15 cellular contexts compared by ENCODE assay signal in the genomic region with DNA sequence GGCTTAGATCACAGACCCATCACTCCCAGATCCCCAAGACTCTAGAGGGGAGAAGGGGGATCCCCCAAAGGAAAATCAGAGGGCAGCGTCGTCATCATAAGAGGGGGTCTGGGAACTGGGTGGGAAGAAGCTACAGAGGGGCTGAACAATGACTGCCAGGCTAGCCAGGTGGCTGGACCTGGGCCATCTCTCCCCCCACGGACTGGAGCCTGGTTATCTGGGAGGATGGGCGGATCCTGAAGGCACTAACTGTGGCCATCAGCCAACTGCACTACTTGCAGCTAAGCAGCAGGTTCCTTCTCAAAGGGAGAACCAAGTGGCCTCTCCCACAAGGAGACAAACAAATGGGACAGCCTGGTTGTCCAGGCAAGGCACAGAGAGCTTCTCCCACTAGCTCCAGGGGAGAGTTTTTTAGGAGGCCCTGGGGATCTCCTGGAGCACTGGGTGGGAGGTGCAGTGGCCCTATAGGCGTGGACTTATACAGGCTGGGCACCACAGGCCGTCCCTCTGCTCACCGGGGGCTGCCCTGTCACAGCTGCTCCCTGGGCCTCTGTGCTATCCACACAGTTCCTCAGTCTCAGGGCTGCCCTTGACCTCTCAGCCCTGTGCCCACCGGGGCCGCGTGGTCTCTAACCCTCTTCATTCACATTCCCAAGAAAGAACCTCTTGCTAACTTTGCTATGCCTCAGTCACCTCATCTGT. TPM values are rescaled to one million over a fixed set of nuclear protein-coding genes. Genes with fewer than 3 reads are reported as not detected.
DNase-seq lines count a peak whose midpoint lies in the region; ATAC-seq, FAIRE-seq and TF ChIP-seq lines count a peak whose summit lies in the region.
"Had no signal": no experiment of that assay in that cellular context is flagged by ENCODE, and none has a peak within 500 bp of the region (broad histone marks: within the 10 kb centered on the region; RNA-seq: fewer than 3 reads in every experiment).

No MANE protein-coding gene starts in this region.

- H3K4me3 Mint-ChIP-seq in stimulated activated naive B cell treated with anti-CD40 and anti-IgM and Interleukin-4, amounts not matched to agents 10 μg/mL and 1 μg/mL and 100 μg/mL, for 72 hours = no peak overlapping the region

- WGBS in esophagus squamous epithelium, 2 donors = 82% methylated on average over 7 of the region's 10 CpGs; no CpG with 5 or more reads in 1 of the 2 donors

- H3K9me3 Mint-ChIP-seq in stimulated activated naive B cell treated with anti-CD40 and anti-IgM and Interleukin-4, amounts not matched to agents 10 μg/mL and 1 μg/mL and 100 μg/mL, for 72 hours = no peaks in the 10 kb centered on the region

- no peak for TF ChIP-seq POLR2A in GM12891 (IDR thresholded peaks at IDR 0.05; ENCODE audit: low read depth, low read length)
- TF ChIP-seq POLR2A in esophagus squamous epithelium (IDR thresholded peaks at IDR 0.05) = no peak

- no peak for ATAC-seq in stimulated activated naive B cell treated with anti-CD40 and anti-IgM and Interleukin-4, amounts not matched to agents 10 μg/mL and 1 μg/mL and 100 μg/mL, for 72 hours (replicated peaks)
- no peak for ATAC-seq in GM19328 (IDR thresholded peaks at IDR 0.05; ENCODE audit: unreplicated experiment)
- ATAC-seq: esophagus mucosa had no signal

- no peak for DNase-seq in GM12891 (ENCODE audit: insufficient read length, low spot score)
- peak; percentile 58 for DNase-seq in OCI-M1 (lab: John Stamatoyannopoulos, UW)
- no peak for DNase-seq in left ventricle myocardium inferior
- no peak for DNase-seq in stimulated activated naive B cell treated with anti-CD40 and anti-IgM and Interleukin-4, amounts not matched to agents 10 μg/mL and 1 μg/mL and 100 μg/mL, for 72 hours
- no peak for DNase-seq in esophagus squamous epithelium (lab: John Stamatoyannopoulos, UW)
- DNase-seq in stimulated activated CD8-positive, alpha-beta memory T cell treated with anti-CD3 and anti-CD28 coated beads, Interleukin-4, amount 100 ng/mL, for 48 hours = no peak
- DNase-seq: activated naive CD4-positive, alpha-beta T cell; dermis blood vessel endothelial cell; DND-41; islet precursor cell; Karpas-422; NCI-H510A treated with DMSO at 0.1 percent for 48 hours had no signal

- H3K4me3 ChIP-seq in left ventricle myocardium inferior = no peak overlapping the region
- H3K4me3 ChIP-seq in esophagus squamous epithelium = no peak overlapping the region
- H3K4me3 ChIP-seq: pancreas had no signal

- H3K27ac ChIP-seq in left ventricle myocardium inferior (replicated peaks) (peak overlapping the region; percentile 71), esophagus squamous epithelium (peak overlapping the region in 2 of 4 donors; percentile 17 to 78)

- FAIRE-seq in GM12891 (lab: Jason Lieb, UNC) = peak; percentile 23
- FAIRE-seq: pancreas had no signal

- H3K4me1 ChIP-seq in left ventricle myocardium inferior = peaks cover 36% of the 10 kb centered on the region
- peaks cover 5 to 46% (median 35%) of the 10 kb centered on the region in 3 donors for H3K4me1 ChIP-seq in esophagus squamous epithelium
- H3K4me1 ChIP-seq: pancreas had no signal

- intact Hi-C loops in left ventricle myocardium inferior (cut with micrococcal nuclease) (no loop called here), esophagus squamous epithelium (cut with DNase I) (no loop called here)

- H3K27me3 ChIP-seq in left ventricle myocardium inferior (ENCODE audit: low read depth) = no peaks in the 10 kb centered on the region
- no peaks in the 10 kb centered on the region for H3K27me3 ChIP-seq in esophagus squamous epithelium
- H3K27me3 ChIP-seq: pancreas had no signal

- peak overlapping the region; percentile 87 for H3K27ac Mint-ChIP-seq in stimulated activated naive B cell treated with anti-CD40 and anti-IgM and Interleukin-4, amounts not matched to agents 10 μg/mL and 1 μg/mL and 100 μg/mL, for 72 hours

- peaks cover 0 to 6% of the 10 kb centered on the region in 2 donors for H3K27me3 Mint-ChIP-seq in stimulated activated naive B cell treated with anti-CD40 and anti-IgM and Interleukin-4, amounts not matched to agents 10 μg/mL and 1 μg/mL and 100 μg/mL, for 72 hours

- no peaks in the 10 kb centered on the region for H3K9me3 ChIP-seq in left ventricle myocardium inferior (replicated peaks)
- no peaks in the 10 kb centered on the region for H3K9me3 ChIP-seq in esophagus squamous epithelium
- H3K9me3 ChIP-seq: pancreas had no signal

- no peaks in the 10 kb centered on the region for H3K36me3 Mint-ChIP-seq in stimulated activated naive B cell treated with anti-CD40 and anti-IgM and Interleukin-4, amounts not matched to agents 10 μg/mL and 1 μg/mL and 100 μg/mL, for 72 hours

- TF ChIP-seq CTCF in left ventricle myocardium inferior (IDR thresholded peaks at IDR 0.05; ENCODE audit: borderline replicate concordance) (no peak), esophagus squamous epithelium (IDR thresholded peaks at IDR 0.05) (no peak)

- H3K4me1 Mint-ChIP-seq in stimulated activated naive B cell treated with anti-CD40 and anti-IgM and Interleukin-4, amounts not matched to agents 10 μg/mL and 1 μg/mL and 100 μg/mL, for 72 hours = peaks cover 37 to 45% of the 10 kb centered on the region in 2 donors

- H3K36me3 ChIP-seq in left ventricle myocardium inferior (no peaks in the 10 kb centered on the region), esophagus squamous epithelium (no peaks in the 10 kb centered on the region)
- H3K36me3 ChIP-seq: pancreas had no signal

TF ChIP-seq in GM12891, 5 proteins besides CTCF, POLR2A, EP300 and RAD21:
- TF ChIP-seq SPI1 (IDR thresholded peaks at IDR 0.05; ENCODE audit: low read depth, low read length) (no peak), POLR2AphosphoS5 (IDR thresholded peaks at IDR 0.05; ENCODE audit: low read depth, low read length) (no peak)
TF ChIP-seq in GM12891: peak in this region for 0.

RNA-seq across cellular contexts. Expression of gene P2RY6, which starts 15.4 kb away (rescaled TPM):
- 0.23 TPM for polyA plus RNA-seq in GM12891 (2012; ENCODE audit: low read depth, missing spikeins)
- total RNA-seq in left ventricle myocardium inferior (2.2 TPM), esophagus squamous epithelium (1 to 10 TPM in 3 of 4 donors, under 1 TPM in 1; 0.26 to 3.6 (median 1.3) TPM)
- total RNA-seq: dermis blood vessel endothelial cell had no signal

RNA-seq across cellular contexts. Expression of gene ARHGEF17, which starts 20.5 kb away (rescaled TPM):
- 2.6 TPM for polyA plus RNA-seq in GM12891 (2012; ENCODE audit: low read depth, missing spikeins)
- total RNA-seq in left ventricle myocardium inferior = 53.1 TPM
- 10 to 100 TPM in 1 of 4 donors, 1 to 10 TPM in 3; 3.2 to 23.1 (median 5.4) TPM for total RNA-seq in esophagus squamous epithelium
